Comparison of ENCODE assay signal across 19 cellular contexts in the genomic region with DNA sequence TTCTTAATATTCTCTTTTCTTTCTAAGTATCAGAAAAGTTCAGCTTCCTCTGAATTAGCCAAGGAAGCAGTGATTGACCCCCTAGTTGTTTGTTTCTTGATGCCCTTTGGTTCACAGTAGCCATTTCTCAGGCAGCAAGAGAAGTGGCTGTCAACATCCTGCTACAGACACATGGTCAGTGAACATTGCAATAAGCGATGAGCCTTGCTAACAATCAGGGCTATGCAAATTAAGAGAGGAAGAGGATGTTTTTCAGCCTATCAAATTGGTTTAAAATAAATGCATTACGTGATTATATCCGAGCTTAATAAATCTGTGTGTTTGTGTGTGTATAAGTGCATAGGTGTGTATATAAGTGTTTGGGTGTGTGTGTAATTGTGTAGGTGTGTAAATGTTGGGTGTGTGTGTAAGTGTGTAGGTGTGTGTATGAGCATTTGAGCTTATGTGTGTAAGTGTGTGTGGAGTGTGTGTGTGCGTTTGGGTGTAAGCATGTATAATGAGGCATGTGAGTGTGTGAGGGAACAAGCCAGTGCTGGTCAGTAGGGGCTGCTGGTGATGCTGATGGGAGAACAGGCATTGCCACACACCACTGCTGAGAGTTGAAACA.
"Had no signal": no experiment of that assay in that cellular context is flagged by ENCODE, and none has a peak within 500 bp of the region (broad histone marks: within the 10 kb centered on the region; RNA-seq: fewer than 3 reads in every experiment).

No MANE protein-coding gene starts in this region.

- H3K9me3 ChIP-seq: pancreas, tibial artery, vagina had no signal

- DNase-seq: activated CD4-positive, alpha-beta T cell treated with anti-CD3 and anti-CD28 coated beads for 1 hour; activated CD4-positive, alpha-beta T cell treated with anti-CD3 and anti-CD28 coated beads, Interleukin-2, amount 50 U/mL, for 48 hours; activated CD8-positive, alpha-beta memory T cell treated with anti-CD3 and anti-CD28 coated beads, Interleukin-2, amount 50 U/mL, for 4 hours; activated naive CD4-positive, alpha-beta T cell treated with Interleukin-2 at 50 U/mL for 16 hours; foreskin melanocyte; head of caudate nucleus; mammary epithelial cell; nephron progenitor cell; pancreas; tibial artery had no signal

- H3K4me3 ChIP-seq: cardiac muscle cell, pancreas, skin epidermis, tibial artery, vagina had no signal

- H3K4me3 Mint-ChIP-seq: activated T-helper 1 cell treated with anti-CD3 and anti-CD28 coated beads, Interleukin-12 subunit alpha, Interleukin-12 subunit beta, Interleukin-2, Interleukin-4 antibody, amounts not matched to agents 30 ng/mL and 10 ng/mL and 1 ng/mL, durations not matched to agents 14 hours and 24 hours and 36 hours; nephron progenitor cell; stimulated activated effector memory CD8-positive, alpha-beta T cell treated with anti-CD3 and anti-CD28 coated beads, Interleukin-12 subunit alpha, Interleukin-12 subunit beta, amount 100 ng/mL, for 72 hours had no signal

- H3K36me3 ChIP-seq: cardiac muscle cell, pancreas, tibial artery, vagina had no signal

- H3K4me1 Mint-ChIP-seq: nephron progenitor cell had no signal

- H3K27ac ChIP-seq: cardiac muscle cell, pancreas, tibial artery, vagina had no signal

- H3K27me3 ChIP-seq: pancreas, vagina had no signal

- H3K27ac Mint-ChIP-seq: activated T-helper 1 cell treated with anti-CD3 and anti-CD28 coated beads, Interleukin-12 subunit alpha, Interleukin-12 subunit beta, Interleukin-2, Interleukin-4 antibody, amounts not matched to agents 30 ng/mL and 10 ng/mL and 1 ng/mL, durations not matched to agents 14 hours and 24 hours and 36 hours; nephron progenitor cell had no signal

- ATAC-seq: left lobe of liver; pancreas; stimulated activated effector memory CD8-positive, alpha-beta T cell treated with anti-CD3 and anti-CD28 coated beads, Interleukin-12 subunit alpha, Interleukin-12 subunit beta, amount 100 ng/mL, for 72 hours had no signal

- FAIRE-seq: colon, endothelial cell of umbilical vein, islet of Langerhans, pancreas had no signal

- H3K9me3 Mint-ChIP-seq: nephron progenitor cell had no signal
